ENCODE assay signal across 9 cellular contexts in genomic region chr16:88619859-88620655, GRCh38. TPM values are rescaled to one million over a fixed set of nuclear protein-coding genes. Genes with fewer than 3 reads are reported as not detected.
A peak's percentile ranks its signal among the peaks of the same experiment; 100 is the strongest.
DNase-seq lines count a peak whose midpoint lies in the region; ATAC-seq and TF ChIP-seq lines count a peak whose summit lies in the region.
"Had no signal": no experiment of that assay in that cellular context is flagged by ENCODE, and none has a peak within 500 bp of the region (broad histone marks: within the 10 kb centered on the region; RNA-seq: fewer than 3 reads in every experiment).

No MANE protein-coding gene starts in this region.

- no peaks in the 10 kb centered on the region for H3K27me3 Mint-ChIP-seq in T-helper 1 cell treated with Interleukin-12 subunit alpha and Interleukin-12 subunit beta and Interleukin-4 antibody, amounts not matched to agents 30 μg/mL and 1 μg/mL, for 36 hours (ENCODE audit: low read depth)

- H3K4me3 ChIP-seq in fibroblast of lung (replicated peaks in 1 of 4; ENCODE audit: control extremely low read depth in 1 of 4, insufficient read depth in 1 of 4, low read depth in 3 of 4, low read length in 4 of 4), result no peak overlapping the region
- no peak overlapping the region for H3K4me3 ChIP-seq in GM23248
- H3K4me3 ChIP-seq: neural progenitor cell had no signal

- H4K20me1 ChIP-seq in fibroblast of lung (ENCODE audit: control insufficient read depth, extremely low read depth, insufficient read depth, low read length) (no peaks in the 10 kb centered on the region), GM23248 (ENCODE audit: insufficient read depth) (no peaks in the 10 kb centered on the region)

- H3K79me2 ChIP-seq in fibroblast of lung (ENCODE audit: control insufficient read depth, insufficient read depth, low read length), result peaks cover 2% of the 10 kb centered on the region
- 0 out of 2 replicates have a peak, but pooled peaks cover 21% of the 10 kb centered on the region for H3K79me2 ChIP-seq in GM23248 (ENCODE audit: insufficient read depth)

- no peaks in the 10 kb centered on the region for H3K4me1 ChIP-seq in fibroblast of lung (ENCODE audit: control insufficient read depth, extremely low read depth, insufficient read depth, low read length)
- H3K4me1 ChIP-seq in GM23248 (ENCODE audit: insufficient read depth), result no peaks in the 10 kb centered on the region
- H3K4me1 ChIP-seq: neural progenitor cell had no signal

- H2AFZ ChIP-seq in fibroblast of lung (ENCODE audit: low read length), result no peak overlapping the region
- H2AFZ ChIP-seq in GM23248, result no peak overlapping the region
- H2AFZ ChIP-seq: neural progenitor cell had no signal

- H3K4me3 Mint-ChIP-seq in T-helper 1 cell treated with Interleukin-12 subunit alpha and Interleukin-12 subunit beta and Interleukin-4 antibody, amounts not matched to agents 30 μg/mL and 1 μg/mL, for 36 hours, result peak overlapping the region; percentile 30
- H3K4me3 Mint-ChIP-seq in stimulated activated effector memory CD8-positive, alpha-beta T cell treated with anti-CD3 and anti-CD28 coated beads, Interleukin-12 subunit alpha, Interleukin-12 subunit beta, amount 100 ng/mL, for 72 hours, result peak overlapping the region; percentile 61
- H3K4me3 Mint-ChIP-seq: neural progenitor cell had no signal

- DNase-seq in activated T-cell treated with anti-CD3 and anti-CD28 coated beads for 4 hours (peak; percentile 27), fibroblast of lung (ENCODE audit: low read depth in 2 of 2) (peak; percentile 57 to 94), GM23248 (no peak)
- peak; percentile 49 to 83 for DNase-seq in stimulated activated effector memory CD8-positive, alpha-beta T cell treated with anti-CD3 and anti-CD28 coated beads, Interleukin-12 subunit alpha, Interleukin-12 subunit beta, amount 100 ng/mL, for 72 hours (ENCODE audit: low spot score in 2 of 2)
- DNase-seq: NCI-H2081 treated with DMSO at 0.1 percent for 48 hours had no signal

- H3K27me3 ChIP-seq in fibroblast of lung (ENCODE audit: control insufficient read depth, insufficient read depth, low read length) (no peaks in the 10 kb centered on the region), GM23248 (replicated peaks; ENCODE audit: insufficient read depth) (no peaks in the 10 kb centered on the region)
- H3K27me3 ChIP-seq: neural progenitor cell had no signal

- peaks cover 19% of the 10 kb centered on the region for H3K4me1 Mint-ChIP-seq in T-helper 1 cell treated with Interleukin-12 subunit alpha and Interleukin-12 subunit beta and Interleukin-4 antibody, amounts not matched to agents 30 μg/mL and 1 μg/mL, for 36 hours (ENCODE audit: low read depth)
- H3K4me1 Mint-ChIP-seq in stimulated activated effector memory CD8-positive, alpha-beta T cell treated with anti-CD3 and anti-CD28 coated beads, Interleukin-12 subunit alpha, Interleukin-12 subunit beta, amount 100 ng/mL, for 72 hours, result peaks cover 66% of the 10 kb centered on the region

- peaks cover 17% of the 10 kb centered on the region for H3K36me3 Mint-ChIP-seq in T-helper 1 cell treated with Interleukin-12 subunit alpha and Interleukin-12 subunit beta and Interleukin-4 antibody, amounts not matched to agents 30 μg/mL and 1 μg/mL, for 36 hours (ENCODE audit: low read depth)
- peaks cover 87% of the 10 kb centered on the region for H3K36me3 Mint-ChIP-seq in stimulated activated effector memory CD8-positive, alpha-beta T cell treated with anti-CD3 and anti-CD28 coated beads, Interleukin-12 subunit alpha, Interleukin-12 subunit beta, amount 100 ng/mL, for 72 hours

- H3K27ac Mint-ChIP-seq in T-helper 1 cell treated with Interleukin-12 subunit alpha and Interleukin-12 subunit beta and Interleukin-4 antibody, amounts not matched to agents 30 μg/mL and 1 μg/mL, for 36 hours, result peak overlapping the region; percentile 83
- H3K27ac Mint-ChIP-seq in stimulated activated effector memory CD8-positive, alpha-beta T cell treated with anti-CD3 and anti-CD28 coated beads, Interleukin-12 subunit alpha, Interleukin-12 subunit beta, amount 100 ng/mL, for 72 hours, result peak overlapping the region; percentile 93
- H3K27ac Mint-ChIP-seq: neural progenitor cell had no signal

- no peaks in the 10 kb centered on the region for H3K9me3 Mint-ChIP-seq in T-helper 1 cell treated with Interleukin-12 subunit alpha and Interleukin-12 subunit beta and Interleukin-4 antibody, amounts not matched to agents 30 μg/mL and 1 μg/mL, for 36 hours
- H3K9me3 Mint-ChIP-seq in stimulated activated effector memory CD8-positive, alpha-beta T cell treated with anti-CD3 and anti-CD28 coated beads, Interleukin-12 subunit alpha, Interleukin-12 subunit beta, amount 100 ng/mL, for 72 hours, result no peaks in the 10 kb centered on the region
- H3K9me3 Mint-ChIP-seq: neural progenitor cell had no signal

- in situ Hi-C loops in GM23248 (cut with MboI), result no loop called here

- H3K9me3 ChIP-seq in fibroblast of lung (ENCODE audit: control insufficient read depth, insufficient read depth, low read depth, low read length) (no peaks in the 10 kb centered on the region), GM23248 (ENCODE audit: low read depth) (no peaks in the 10 kb centered on the region)

- H3K36me3 ChIP-seq in fibroblast of lung (ENCODE audit: control insufficient read depth, insufficient read depth, low read length) (peaks cover 21% of the 10 kb centered on the region), GM23248 (ENCODE audit: low read depth) (peaks cover 6% of the 10 kb centered on the region; the same call in 1 of the 2 replicates)
- H3K36me3 ChIP-seq: neural progenitor cell had no signal

- no peaks in the 10 kb centered on the region for H3K9me2 ChIP-seq in GM23248 (ENCODE audit: insufficient read depth)

- no peaks in the 10 kb centered on the region for H3F3A ChIP-seq in GM23248 (ENCODE audit: insufficient read depth)

- WGBS in GM23248 (ENCODE audit: low coverage in 1 of 2, low lambda C conversion rate in 2 of 2, missing lambda C conversion rate in 2 of 2), 2 experiments, result 94 to 99% methylated on average over 11 of the region's 11 CpGs

- H3K4me2 ChIP-seq in fibroblast of lung (ENCODE audit: extremely low read depth, insufficient read depth, low read length) (no peak overlapping the region), GM23248 (ENCODE audit: unreplicated experiment) (no peak overlapping the region)
- H3K4me2 ChIP-seq: neural progenitor cell had no signal

- ATAC-seq in stimulated activated effector memory CD8-positive, alpha-beta T cell treated with anti-CD3 and anti-CD28 coated beads, Interleukin-12 subunit alpha, Interleukin-12 subunit beta, amount 100 ng/mL, for 72 hours, result peak; percentile 93
- ATAC-seq in HG03469 (IDR thresholded peaks at IDR 0.05; ENCODE audit: unreplicated experiment) (no peak), HG02870 (IDR thresholded peaks at IDR 0.05; ENCODE audit: unreplicated experiment) (no peak)

- H3K9ac ChIP-seq in fibroblast of lung (ENCODE audit: insufficient read depth, low read length), result no peak overlapping the region
- no peak overlapping the region for H3K9ac ChIP-seq in GM23248
- H3K9ac ChIP-seq: neural progenitor cell had no signal

- no peak for TF ChIP-seq CTCF in fibroblast of lung (conservative IDR thresholded peaks at IDR 0.05 in 1 of 2, IDR thresholded peaks at IDR 0.05 in 1 of 2; ENCODE audit: low read depth in 1 of 2, low read length in 2 of 2)

- H3K27ac ChIP-seq in fibroblast of lung (ENCODE audit: insufficient read depth, low read length) (no peak overlapping the region), GM23248 (no peak overlapping the region)
- H3K27ac ChIP-seq: neural progenitor cell had no signal

RNA-seq across cellular contexts. Expression of gene IL17C, which starts 18.3 kb away (rescaled TPM):
- total RNA-seq in fibroblast of lung, result not detected in 2 replicates
- polyA plus RNA-seq in fibroblast of lung (not detected in 2 replicates), GM23248 (2016; fragmentation: Nextera tagmentation; extraction: Ambion mirVana) (not detected in 2 replicates)
- not detected in 2 replicates for polyA plus RNA-seq in fibroblast of lung (2012)
- not detected in 2 replicates for polyA minus RNA-seq in fibroblast of lung (ENCODE audit: low replicate concordance)
- not detected in 2 replicates for total RNA-seq in GM23248 (2014; rRNA removed; shearing (Covaris generic))

RNA-seq across cellular contexts. Expression of gene CYBA, which starts 30.8 kb away (rescaled TPM):
- total RNA-seq in fibroblast of lung, result 124 and 130 TPM in 2 replicates
- polyA plus RNA-seq in fibroblast of lung, result 30.8 and 74.7 TPM in 2 replicates
- 86.1 and 179 TPM in 2 replicates for polyA plus RNA-seq in fibroblast of lung (2012)
- polyA minus RNA-seq in fibroblast of lung (ENCODE audit: low replicate concordance), result 36.2 and 157 TPM in 2 replicates
- 332 and 338 TPM in 2 replicates for total RNA-seq in GM23248 (2014; rRNA removed; shearing (Covaris generic))
- polyA plus RNA-seq in GM23248 (2016; fragmentation: Nextera tagmentation; extraction: Ambion mirVana), result 270 and 283 TPM in 2 replicates

RNA-seq across cellular contexts. Expression of gene MVD, which starts 42.8 kb away (rescaled TPM):
- 60.1 and 204 TPM in 2 replicates for total RNA-seq in fibroblast of lung
- polyA plus RNA-seq in fibroblast of lung (35.9 and 43.4 TPM in 2 replicates), GM23248 (2016; fragmentation: Nextera tagmentation; extraction: Ambion mirVana) (27.4 and 28.6 TPM in 2 replicates)
- polyA plus RNA-seq in fibroblast of lung (2012), result 102 and 131 TPM in 2 replicates
- polyA minus RNA-seq in fibroblast of lung (ENCODE audit: low replicate concordance), result 43.4 and 54.6 TPM in 2 replicates
- 25.0 and 29.1 TPM in 2 replicates for total RNA-seq in GM23248 (2014; rRNA removed; shearing (Covaris generic))

RNA-seq across cellular contexts. Expression of gene ZC3H18, which starts 49.9 kb away (rescaled TPM):
- 7.9 and 10.5 TPM in 2 replicates for total RNA-seq in fibroblast of lung
- polyA plus RNA-seq in fibroblast of lung (9.4 and 17.4 TPM in 2 replicates), GM23248 (2016; fragmentation: Nextera tagmentation; extraction: Ambion mirVana) (23.1 and 24.9 TPM in 2 replicates)
- 17.2 and 28.4 TPM in 2 replicates for polyA plus RNA-seq in fibroblast of lung (2012)
- 5.9 and 20.3 TPM in 2 replicates for polyA minus RNA-seq in fibroblast of lung (ENCODE audit: low replicate concordance)
- total RNA-seq in GM23248 (2014; rRNA removed; shearing (Covaris generic)), result 8.9 and 9.7 TPM in 2 replicates
